ENCODE assay signal across 2 cellular contexts in genomic region chr15:67103021-67103420, GRCh38.
TF ChIP-seq lines count a peak whose summit lies in the region.

No MANE protein-coding gene starts in this region.

TF ChIP-seq in GM12891, 5 proteins besides CTCF, POLR2A, EP300 and RAD21:
- no peak for TF ChIP-seq POU2F2 (IDR thresholded peaks at IDR 0.05; ENCODE audit: low read depth, low read length)
- TF ChIP-seq SPI1 (IDR thresholded peaks at IDR 0.05; ENCODE audit: low read depth, low read length): no peak
- TF ChIP-seq POLR2AphosphoS5 (IDR thresholded peaks at IDR 0.05; ENCODE audit: low read depth, low read length): no peak
- no peak for TF ChIP-seq PAX5 (IDR thresholded peaks at IDR 0.05; ENCODE audit: insufficient read depth, low read length, severe bottlenecking)
- no peak for TF ChIP-seq TAF1 (IDR thresholded peaks at IDR 0.05; ENCODE audit: low read depth, low read length)

TF ChIP-seq in HepG2, 621 proteins besides CTCF, POLR2A, EP300 and RAD21 (continued from another document):
- no peak for TF ChIP-seq NR2F2 (IDR thresholded peaks at IDR 0.05; ENCODE audit: borderline replicate concordance, low read depth)
- TF ChIP-seq, protein P1, sequence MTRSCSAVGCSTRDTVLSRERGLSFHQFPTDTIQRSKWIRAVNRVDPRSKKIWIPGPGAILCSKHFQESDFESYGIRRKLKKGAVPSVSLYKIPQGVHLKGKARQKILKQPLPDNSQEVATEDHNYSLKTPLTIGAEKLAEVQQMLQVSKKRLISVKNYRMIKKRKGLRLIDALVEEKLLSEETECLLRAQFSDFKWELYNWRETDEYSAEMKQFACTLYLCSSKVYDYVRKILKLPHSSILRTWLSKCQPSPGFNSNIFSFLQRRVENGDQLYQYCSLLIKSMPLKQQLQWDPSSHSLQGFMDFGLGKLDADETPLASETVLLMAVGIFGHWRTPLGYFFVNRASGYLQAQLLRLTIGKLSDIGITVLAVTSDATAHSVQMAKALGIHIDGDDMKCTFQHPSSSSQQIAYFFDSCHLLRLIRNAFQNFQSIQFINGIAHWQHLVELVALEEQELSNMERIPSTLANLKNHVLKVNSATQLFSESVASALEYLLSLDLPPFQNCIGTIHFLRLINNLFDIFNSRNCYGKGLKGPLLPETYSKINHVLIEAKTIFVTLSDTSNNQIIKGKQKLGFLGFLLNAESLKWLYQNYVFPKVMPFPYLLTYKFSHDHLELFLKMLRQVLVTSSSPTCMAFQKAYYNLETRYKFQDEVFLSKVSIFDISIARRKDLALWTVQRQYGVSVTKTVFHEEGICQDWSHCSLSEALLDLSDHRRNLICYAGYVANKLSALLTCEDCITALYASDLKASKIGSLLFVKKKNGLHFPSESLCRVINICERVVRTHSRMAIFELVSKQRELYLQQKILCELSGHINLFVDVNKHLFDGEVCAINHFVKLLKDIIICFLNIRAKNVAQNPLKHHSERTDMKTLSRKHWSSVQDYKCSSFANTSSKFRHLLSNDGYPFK (CRISPR knock-in tag; IDR thresholded peaks at IDR 0.05; ENCODE audit: borderline replicate concordance): no peak
- no peak for TF ChIP-seq ZMAT3 (CRISPR knock-in tag; conservative IDR thresholded peaks at IDR 0.05)
- no peak for TF ChIP-seq ZNF550 (CRISPR knock-in tag; IDR thresholded peaks at IDR 0.05; ENCODE audit: borderline replicate concordance)
- TF ChIP-seq HNRNPLL (IDR thresholded peaks at IDR 0.05; ENCODE audit: low read depth, low read length, poor library complexity, severe bottlenecking): no peak
- TF ChIP-seq ZSCAN22 (CRISPR knock-in tag; IDR thresholded peaks at IDR 0.05): no peak
- no peak for TF ChIP-seq TFE3 (CRISPR knock-in tag; IDR thresholded peaks at IDR 0.05)
- no peak for TF ChIP-seq AGO1 (IDR thresholded peaks at IDR 0.05; ENCODE audit: low read depth, low read length, poor library complexity, severe bottlenecking)
- no peak for TF ChIP-seq ZNF276 (CRISPR knock-in tag; IDR thresholded peaks at IDR 0.05; ENCODE audit: low read depth)
- TF ChIP-seq FOXP1 (IDR thresholded peaks at IDR 0.05): no peak
- no peak for TF ChIP-seq FOXP1 (CRISPR knock-in tag; IDR thresholded peaks at IDR 0.05)
- TF ChIP-seq, protein P2, sequence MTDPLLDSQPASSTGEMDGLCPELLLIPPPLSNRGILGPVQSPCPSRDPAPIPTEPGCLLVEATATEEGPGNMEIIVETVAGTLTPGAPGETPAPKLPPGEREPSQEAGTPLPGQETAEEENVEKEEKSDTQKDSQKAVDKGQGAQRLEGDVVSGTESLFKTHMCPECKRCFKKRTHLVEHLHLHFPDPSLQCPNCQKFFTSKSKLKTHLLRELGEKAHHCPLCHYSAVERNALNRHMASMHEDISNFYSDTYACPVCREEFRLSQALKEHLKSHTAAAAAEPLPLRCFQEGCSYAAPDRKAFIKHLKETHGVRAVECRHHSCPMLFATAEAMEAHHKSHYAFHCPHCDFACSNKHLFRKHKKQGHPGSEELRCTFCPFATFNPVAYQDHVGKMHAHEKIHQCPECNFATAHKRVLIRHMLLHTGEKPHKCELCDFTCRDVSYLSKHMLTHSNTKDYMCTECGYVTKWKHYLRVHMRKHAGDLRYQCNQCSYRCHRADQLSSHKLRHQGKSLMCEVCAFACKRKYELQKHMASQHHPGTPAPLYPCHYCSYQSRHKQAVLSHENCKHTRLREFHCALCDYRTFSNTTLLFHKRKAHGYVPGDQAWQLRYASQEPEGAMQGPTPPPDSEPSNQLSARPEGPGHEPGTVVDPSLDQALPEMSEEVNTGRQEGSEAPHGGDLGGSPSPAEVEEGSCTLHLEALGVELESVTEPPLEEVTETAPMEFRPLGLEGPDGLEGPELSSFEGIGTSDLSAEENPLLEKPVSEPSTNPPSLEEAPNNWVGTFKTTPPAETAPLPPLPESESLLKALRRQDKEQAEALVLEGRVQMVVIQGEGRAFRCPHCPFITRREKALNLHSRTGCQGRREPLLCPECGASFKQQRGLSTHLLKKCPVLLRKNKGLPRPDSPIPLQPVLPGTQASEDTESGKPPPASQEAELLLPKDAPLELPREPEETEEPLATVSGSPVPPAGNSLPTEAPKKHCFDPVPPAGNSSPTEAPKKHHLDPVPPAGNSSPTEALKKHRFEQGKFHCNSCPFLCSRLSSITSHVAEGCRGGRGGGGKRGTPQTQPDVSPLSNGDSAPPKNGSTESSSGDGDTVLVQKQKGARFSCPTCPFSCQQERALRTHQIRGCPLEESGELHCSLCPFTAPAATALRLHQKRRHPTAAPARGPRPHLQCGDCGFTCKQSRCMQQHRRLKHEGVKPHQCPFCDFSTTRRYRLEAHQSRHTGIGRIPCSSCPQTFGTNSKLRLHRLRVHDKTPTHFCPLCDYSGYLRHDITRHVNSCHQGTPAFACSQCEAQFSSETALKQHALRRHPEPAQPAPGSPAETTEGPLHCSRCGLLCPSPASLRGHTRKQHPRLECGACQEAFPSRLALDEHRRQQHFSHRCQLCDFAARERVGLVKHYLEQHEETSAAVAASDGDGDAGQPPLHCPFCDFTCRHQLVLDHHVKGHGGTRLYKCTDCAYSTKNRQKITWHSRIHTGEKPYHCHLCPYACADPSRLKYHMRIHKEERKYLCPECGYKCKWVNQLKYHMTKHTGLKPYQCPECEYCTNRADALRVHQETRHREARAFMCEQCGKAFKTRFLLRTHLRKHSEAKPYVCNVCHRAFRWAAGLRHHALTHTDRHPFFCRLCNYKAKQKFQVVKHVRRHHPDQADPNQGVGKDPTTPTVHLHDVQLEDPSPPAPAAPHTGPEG (CRISPR knock-in tag; IDR thresholded peaks at IDR 0.05): no peak
- TF ChIP-seq ZNF674 (CRISPR knock-in tag; IDR thresholded peaks at IDR 0.05; ENCODE audit: low read depth): no peak
- TF ChIP-seq ZFAT (CRISPR knock-in tag; conservative IDR thresholded peaks at IDR 0.05): no peak
- no peak for TF ChIP-seq HCFC1 (IDR thresholded peaks at IDR 0.05; ENCODE audit: low read depth, low read length)
- TF ChIP-seq PHB2 (IDR thresholded peaks at IDR 0.05; ENCODE audit: partially characterized antibody): no peak
- TF ChIP-seq PAWR (CRISPR knock-in tag; IDR thresholded peaks at IDR 0.05; ENCODE audit: borderline replicate concordance): no peak
- no peak for TF ChIP-seq ARHGAP35 (CRISPR knock-in tag; IDR thresholded peaks at IDR 0.05; ENCODE audit: borderline replicate concordance)
- no peak for TF ChIP-seq ZNF501 (CRISPR knock-in tag; IDR thresholded peaks at IDR 0.05)
- no peak for TF ChIP-seq PTBP1 (IDR thresholded peaks at IDR 0.05; ENCODE audit: low read depth, low read length, poor library complexity, severe bottlenecking)
